1 cellular context compared by ENCODE assay signal in genomic region chr10:68155615-68156205, GRCh38.
TF ChIP-seq lines count a peak whose summit lies in the region.

No MANE protein-coding gene starts in this region.

TF ChIP-seq in A549, 52 proteins besides CTCF, POLR2A, EP300 and RAD21 (continued from another document):
- TF ChIP-seq BCL3 (IDR thresholded peaks at IDR 0.05) (no peak), FOSL2 (IDR thresholded peaks at IDR 0.05) (no peak), FOSL2 (CRISPR knock-in tag; IDR thresholded peaks at IDR 0.05) (no peak)
